In genomic region chr14:75568141-75568540, GRCh38 we compare ENCODE assay signal across 20 cellular contexts. TPM values are rescaled to one million over a fixed set of nuclear protein-coding genes. Genes with fewer than 3 reads are reported as not detected.
DNase-seq lines count a peak whose midpoint lies in the region; ATAC-seq and TF ChIP-seq lines count a peak whose summit lies in the region.
"Had no signal": no experiment of that assay in that cellular context is flagged by ENCODE, and none has a peak within 500 bp of the region (broad histone marks: within the 10 kb centered on the region; RNA-seq: fewer than 3 reads in every experiment).

No MANE protein-coding gene starts in this region.

- H2AFZ ChIP-seq in MM.1S (ENCODE audit: low read length): peak overlapping the region; percentile 72; the same call in 1 of the 2 replicates

- H3K4me3 ChIP-seq in MM.1S (ENCODE audit: low read length) (no peak overlapping the region), heart left ventricle (no peak overlapping the region)
- H3K4me3 ChIP-seq: K562 had no signal

- no peak for DNase-seq in activated T-cell treated with anti-CD3 and anti-CD28 coated beads, Interleukin-2, amount 50 U/mL, for 24 hours
- DNase-seq in activated T-cell treated with anti-CD3 and anti-CD28 coated beads for 4 hours (no peak), MM.1S (no peak), NCI-H510A (lab: John Stamatoyannopoulos, UW) (no peak), GOT3 (lab: John Stamatoyannopoulos, UW) (no peak), heart left ventricle (no peak)
- DNase-seq in CD4-positive, alpha-beta T cell: no peak
- DNase-seq in activated naive CD4-positive, alpha-beta T cell treated with anti-CD3 and anti-CD28 coated beads, Interleukin-2, amount 50 U/mL, for 72 hours (ENCODE audit: low spot score in 2 of 2): no peak
- DNase-seq: Caco-2, DMS53, HCEC 1CT, NCI-H1436, NCI-H2029, NCI-H2171, NCI-H446, SIG-M5 had no signal

- POLR2A ChIA-PET in CD4-positive, alpha-beta T cell (lab: Charles Lee): no interaction called here

- H3K36me3 ChIP-seq in MM.1S (replicated peaks; ENCODE audit: insufficient read depth, low read length) (no peaks in the 10 kb centered on the region), heart left ventricle (no peaks in the 10 kb centered on the region)

- H3K27me3 Mint-ChIP-seq in activated T-cell treated with anti-CD3 and anti-CD28 coated beads, Interleukin-2, amount 50 U/mL, for 24 hours: no peaks in the 10 kb centered on the region
- no peaks in the 10 kb centered on the region for H3K27me3 Mint-ChIP-seq in CD4-positive, alpha-beta T cell

- no peak for TF ChIP-seq POLR2A in heart left ventricle (IDR thresholded peaks at IDR 0.05)

- H3K4me2 ChIP-seq in MM.1S (ENCODE audit: low read depth, low read length): peak overlapping the region; percentile 62

- no peaks in the 10 kb centered on the region for H3F3A ChIP-seq in MM.1S (ENCODE audit: insufficient read depth, low read length)

- ATAC-seq in CD4-positive, alpha-beta T cell (ENCODE audit: poor library complexity): no peak
- ATAC-seq in activated naive CD4-positive, alpha-beta T cell treated with anti-CD3 and anti-CD28 coated beads, Interleukin-2, amount 50 U/mL, for 72 hours: no peak
- ATAC-seq in heart left ventricle: no peak
- ATAC-seq: K562 had no signal

- H3K9me3 ChIP-seq in CD4-positive, alpha-beta T cell (ENCODE audit: control insufficient read depth, low read length): no peaks in the 10 kb centered on the region
- H3K9me3 ChIP-seq in MM.1S (replicated peaks; ENCODE audit: insufficient read depth, low read length): no peaks in the 10 kb centered on the region
- no peaks in the 10 kb centered on the region for H3K9me3 ChIP-seq in heart left ventricle
- H3K9me3 ChIP-seq: Caco-2 had no signal

- H3K4me1 Mint-ChIP-seq in activated T-cell treated with anti-CD3 and anti-CD28 coated beads, Interleukin-2, amount 50 U/mL, for 24 hours (ENCODE audit: low read depth): peaks cover 82% of the 10 kb centered on the region
- H3K4me1 Mint-ChIP-seq in CD4-positive, alpha-beta T cell (ENCODE audit: low read depth): peaks cover 28% of the 10 kb centered on the region

- H3K9ac ChIP-seq in MM.1S (ENCODE audit: low read length): no peak overlapping the region

- CTCF ChIA-PET in CD4-positive, alpha-beta T cell (lab: Charles Lee): interaction anchor here (1.9 to 2.2 kb wide), 2 partner anchors 9 to 46 kb away, joined by 4 to 12 read pairs; partner anchors contain the start of gene BATF

- no peaks in the 10 kb centered on the region for H3K79me2 ChIP-seq in MM.1S (ENCODE audit: low read length)

- WGBS in heart left ventricle, 4 donors: 89 to 91% (median 90%) methylated on average over 7 of the region's 7 CpGs

- H3K4me1 ChIP-seq in MM.1S (ENCODE audit: low read length): peaks cover 15% of the 10 kb centered on the region
- H3K4me1 ChIP-seq in heart left ventricle: no peaks in the 10 kb centered on the region
- H3K4me1 ChIP-seq: Caco-2 had no signal

- no peaks in the 10 kb centered on the region for H3K27me3 ChIP-seq in CD4-positive, alpha-beta T cell (ENCODE audit: control insufficient read depth, insufficient read depth, low read length)
- no peaks in the 10 kb centered on the region for H3K27me3 ChIP-seq in MM.1S (replicated peaks; ENCODE audit: insufficient read depth, low read length)
- no peaks in the 10 kb centered on the region for H3K27me3 ChIP-seq in heart left ventricle

- peaks cover 5% of the 10 kb centered on the region for H3K36me3 Mint-ChIP-seq in activated T-cell treated with anti-CD3 and anti-CD28 coated beads, Interleukin-2, amount 50 U/mL, for 24 hours (ENCODE audit: low read depth)
- no peaks in the 10 kb centered on the region for H3K36me3 Mint-ChIP-seq in CD4-positive, alpha-beta T cell (ENCODE audit: low read depth)
- peaks cover 8 to 34% of the 10 kb centered on the region in 2 donors for H3K36me3 Mint-ChIP-seq in activated naive CD4-positive, alpha-beta T cell treated with anti-CD3 and anti-CD28 coated beads, Interleukin-2, amount 50 U/mL, for 72 hours

- no peaks in the 10 kb centered on the region for H4K20me1 ChIP-seq in MM.1S (ENCODE audit: insufficient read depth, low read length)

- no peak overlapping the region for H3K27ac ChIP-seq in CD4-positive, alpha-beta T cell (ENCODE audit: low read depth, low read length)
- H3K27ac ChIP-seq in MM.1S (ENCODE audit: low read length): peak overlapping the region; percentile 64; the same call in 1 of the 2 replicates
- H3K27ac ChIP-seq in heart left ventricle: no peak overlapping the region
- H3K27ac ChIP-seq: C4-2B, HL-60 had no signal

- H3K9me2 ChIP-seq in MM.1S (replicated peaks; ENCODE audit: insufficient read depth, low read length): no peaks in the 10 kb centered on the region

- H3K27ac Mint-ChIP-seq in activated T-cell treated with anti-CD3 and anti-CD28 coated beads, Interleukin-2, amount 50 U/mL, for 24 hours: peak overlapping the region; percentile 87
- peak overlapping the region; percentile 50 for H3K27ac Mint-ChIP-seq in CD4-positive, alpha-beta T cell
- peak overlapping the region; percentile 99 for H3K27ac Mint-ChIP-seq in activated naive CD4-positive, alpha-beta T cell treated with anti-CD3 and anti-CD28 coated beads, Interleukin-2, amount 50 U/mL, for 72 hours

- no peaks in the 10 kb centered on the region for H3K9me3 Mint-ChIP-seq in activated T-cell treated with anti-CD3 and anti-CD28 coated beads, Interleukin-2, amount 50 U/mL, for 24 hours
- H3K9me3 Mint-ChIP-seq in CD4-positive, alpha-beta T cell: no peaks in the 10 kb centered on the region
- no peaks in the 10 kb centered on the region for H3K9me3 Mint-ChIP-seq in activated naive CD4-positive, alpha-beta T cell treated with anti-CD3 and anti-CD28 coated beads, Interleukin-2, amount 50 U/mL, for 72 hours

- no peak for TF ChIP-seq CTCF in CD4-positive, alpha-beta T cell (IDR thresholded peaks at IDR 0.05)
- TF ChIP-seq CTCF in MM.1S (IDR thresholded peaks at IDR 0.05; ENCODE audit: low read length): no peak
- no peak for TF ChIP-seq CTCF in heart left ventricle (IDR thresholded peaks at IDR 0.05)

- intact Hi-C loops in CD4-positive, alpha-beta T cell (cut with DNase I, micrococcal nuclease): no loop called here
- intact Hi-C loops in heart left ventricle (cut with DNase I): no loop called here

- peak overlapping the region; percentile 48 for H3K4me3 Mint-ChIP-seq in activated T-cell treated with anti-CD3 and anti-CD28 coated beads, Interleukin-2, amount 50 U/mL, for 24 hours
- H3K4me3 Mint-ChIP-seq in CD4-positive, alpha-beta T cell: no peak overlapping the region

RNA-seq across cellular contexts. Expression of gene FLVCR2, which starts 10.3 kb away (rescaled TPM):
- total RNA-seq in CD4-positive, alpha-beta T cell: 1 to 10 TPM in 1 of 2 experiments, under 1 TPM in 1; 0.71 to 2.3 TPM
- 10 to 100 TPM; 11.6 to 18.3 TPM for total RNA-seq in activated naive CD4-positive, alpha-beta T cell treated with anti-CD3 and anti-CD28 coated beads, Interleukin-2, amount 50 U/mL, for 72 hours
- total RNA-seq in heart left ventricle: 10 to 100 TPM in 1 of 9 donors, 1 to 10 TPM in 8; 1.2 to 11.7 (median 1.6) TPM
- 1 to 10 TPM in 1 of 2 donors, under 1 TPM in 1; 0.50 to 3.1 TPM for polyA plus RNA-seq in heart left ventricle
- polyA plus RNA-seq: K562 had no signal

RNA-seq across cellular contexts. Expression of gene BATF, which starts 45.9 kb away (rescaled TPM):
- 1 to 10 TPM; 6.7 to 7.8 TPM for total RNA-seq in CD4-positive, alpha-beta T cell
- total RNA-seq in activated naive CD4-positive, alpha-beta T cell treated with anti-CD3 and anti-CD28 coated beads, Interleukin-2, amount 50 U/mL, for 72 hours: 100 to 1,000 TPM in 1 of 2 donors, 10 to 100 TPM in 1; 93.6 to 165 TPM
- total RNA-seq in heart left ventricle: 1 to 10 TPM in 4 of 9 donors, under 1 TPM in 4, not detected in 1; 0.40 to 8.3 (median 1.0) TPM
- 1 to 10 TPM in 1 of 2 donors, under 1 TPM in 1; 0.84 to 1.3 TPM for polyA plus RNA-seq in heart left ventricle
- total RNA-seq: A673 had no signal

Comparison
In these comparisons a context has a peak if more than half of its experiments do, and no peak if none do; other contexts are left out.
1. RNA of gene BATF, which starts 45.9 kb away (total RNA-seq): 93.6 to 165 TPM in activated naive CD4-positive, alpha-beta T cell treated with anti-CD3 and anti-CD28 coated beads, Interleukin-2, amount 50 U/mL, for 72 hours; 6.7 to 7.8 TPM in CD4-positive, alpha-beta T cell and 0.40 to 8.3 TPM in heart left ventricle; every median in the first group is over 10 times any median in the second.
2. Peak in every context shown above with its lines, with median percentiles within 50 percentile points of each other: H3K27ac Mint-ChIP-seq.